In the genomic region with DNA sequence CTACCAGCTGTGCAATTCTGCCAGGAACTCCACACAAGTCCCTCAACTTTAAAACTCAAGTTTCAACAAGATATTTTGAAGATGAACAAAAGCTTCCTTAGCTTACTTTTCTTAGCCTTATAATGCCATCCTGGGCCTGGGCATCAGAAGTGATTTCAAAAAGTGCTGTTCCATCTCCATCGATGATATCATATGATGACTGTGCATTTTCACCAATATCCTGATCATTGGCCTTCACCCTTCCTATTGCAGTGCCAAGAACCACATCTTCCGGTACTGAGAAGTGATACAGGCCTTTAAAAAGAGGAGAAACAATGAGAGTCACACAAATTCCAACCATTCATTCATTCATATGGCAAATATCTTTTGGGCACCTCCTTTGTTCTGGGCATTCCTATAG, we compare ENCODE assay signal across 26 cellular contexts.
DNase-seq lines count a peak whose midpoint lies in the region; ATAC-seq, FAIRE-seq and TF ChIP-seq lines count a peak whose summit lies in the region.
"Had no signal": no experiment of that assay in that cellular context is flagged by ENCODE, and none has a peak within 500 bp of the region (broad histone marks: within the 10 kb centered on the region; RNA-seq: fewer than 3 reads in every experiment).

No MANE protein-coding gene starts in this region.

- FAIRE-seq in HepG2 (lab: Jason Lieb, UNC) (no peak), astrocyte (lab: Jason Lieb, UNC) (no peak), H1 (lab: Jason Lieb, UNC) (no peak), urothelium cell line (lab: Jason Lieb, UNC) (no peak)
- FAIRE-seq: A204.1, D721Med, GM12891, GM18507, H54 had no signal

- H3K4me3 ChIP-seq in HepG2 (replicated peaks in 1 of 3; ENCODE audit: insufficient read depth in 1 of 3, low read depth in 2 of 3, low read length in 3 of 3) (no peak overlapping the region), right lobe of liver (no peak overlapping the region), astrocyte (ENCODE audit: insufficient read depth, low read depth, low read length) (no peak overlapping the region), H1 (ENCODE audit: extremely low read depth in 1 of 4, insufficient read depth in 2 of 4, low read depth in 3 of 4, low read length in 4 of 4) (no peak overlapping the region), endodermal cell (ENCODE audit: low read length) (no peak overlapping the region), upper lobe of right lung (no peak overlapping the region)
- H3K4me3 ChIP-seq: BLaER1 treated with 17β-estradiol and CSF1 and Interleukin-3, amounts not matched to agents 10 nM and 100 nM; GM23338; HAP-1 had no signal

- H2BK12ac ChIP-seq in H1 (ENCODE audit: low read depth, low read length), result no peak overlapping the region

- H3K36me3 Mint-ChIP-seq in astrocyte (ENCODE audit: low read depth, unreplicated experiment) (no peaks in the 10 kb centered on the region), endodermal cell (ENCODE audit: low read depth) (peaks cover 3% of the 10 kb centered on the region)
- H3K36me3 Mint-ChIP-seq: CD14-positive monocyte had no signal

- no peak overlapping the region for H2BK15ac ChIP-seq in H1 (ENCODE audit: low read length)

- no peak overlapping the region for H3K23ac ChIP-seq in H1 (ENCODE audit: insufficient read length)

- H3K79me2 ChIP-seq in HepG2 (ENCODE audit: insufficient read depth, low read length) (no peaks in the 10 kb centered on the region), astrocyte (ENCODE audit: insufficient read depth, low read length) (no peaks in the 10 kb centered on the region), H1 (ENCODE audit: control insufficient read depth in 1 of 2, insufficient read depth in 2 of 2, low read length in 2 of 2) (no peaks in the 10 kb centered on the region)

- H3K9me3 ChIP-seq in HepG2 (ENCODE audit: low read length) (peaks cover 20% of the 10 kb centered on the region), right lobe of liver (no peaks in the 10 kb centered on the region), astrocyte (ENCODE audit: insufficient read depth, low read depth, low read length) (no peaks in the 10 kb centered on the region), H1 (ENCODE audit: insufficient read depth in 2 of 2, low read depth in 1 of 2, low read length in 1 of 2) (no peaks in the 10 kb centered on the region), endodermal cell (ENCODE audit: control insufficient read depth, low read length) (no peaks in the 10 kb centered on the region), upper lobe of right lung (no peaks in the 10 kb centered on the region)
- H3K9me3 ChIP-seq: BE2C; BLaER1 treated with 17β-estradiol and CSF1 and Interleukin-3, amounts not matched to agents 10 nM and 100 nM; HAP-1 had no signal

- H3K27ac ChIP-seq in HepG2 (ENCODE audit: extremely low read length, insufficient read depth, low read length) (no peak overlapping the region), right lobe of liver (no peak overlapping the region), astrocyte (ENCODE audit: low read depth, low read length) (no peak overlapping the region), H1 (ENCODE audit: low read depth, low read length) (no peak overlapping the region), endodermal cell (ENCODE audit: low read depth, low read length) (no peak overlapping the region), upper lobe of right lung (no peak overlapping the region)
- H3K27ac ChIP-seq: 22Rv1; BLaER1 treated with 17β-estradiol and CSF1 and Interleukin-3, amounts not matched to agents 10 nM and 100 nM had no signal

- H3K27ac Mint-ChIP-seq in astrocyte (ENCODE audit: unreplicated experiment) (no peak overlapping the region), endodermal cell (no peak overlapping the region)
- H3K27ac Mint-ChIP-seq: CD14-positive monocyte; CD4-positive, alpha-beta T cell; CD8-positive, alpha-beta memory T cell; HFFc6 had no signal

- CTCF ChIA-PET in HepG2 (lab: Yijun Ruan, JAX; ENCODE audit: low intra/inter-chr PET ratio, low total read pairs), result no interaction called here
- CTCF ChIA-PET in H1 (lab: Charles Lee; ENCODE audit: partially characterized antibody), result no interaction called here

- TF ChIP-seq RAD21 in HepG2 (CRISPR knock-in tag; IDR thresholded peaks at IDR 0.05) (no peak), H1 (IDR thresholded peaks at IDR 0.05 in 1 of 2, conservative IDR thresholded peaks at IDR 0.05 in 1 of 2; ENCODE audit: low read depth in 2 of 2, low read length in 2 of 2) (no peak)

- WGBS in HepG2 (ENCODE audit: low lambda C conversion rate), result 0% methylated on average over 2 of the region's 2 CpGs
- WGBS in right lobe of liver (ENCODE audit: insufficient coverage, low coverage, low lambda C conversion rate, missing lambda C conversion rate), result 61% methylated on average over 2 of the region's 2 CpGs
- 89% methylated on average over 2 of the region's 2 CpGs; no CpG with 5 or more reads in 1 of the 2 experiments for WGBS in H1 (ENCODE audit: extremely low coverage in 1 of 2, insufficient coverage in 1 of 2, insufficient read length in 1 of 2, insufficient replicate concordance in 2 of 2, low coverage in 1 of 2, low lambda C conversion rate in 2 of 2, missing lambda C conversion rate in 1 of 2), 2 experiments
- WGBS in endodermal cell (ENCODE audit: insufficient coverage in 1 of 2, insufficient read length in 1 of 2), 2 experiments, result 97 to 100% methylated on average over 2 of the region's 2 CpGs

- no peaks in the 10 kb centered on the region for H3K27me3 ChIP-seq in HepG2 (ENCODE audit: control insufficient read depth in 1 of 2, insufficient read depth in 2 of 2, low read length in 2 of 2)
- no peaks in the 10 kb centered on the region for H3K27me3 ChIP-seq in right lobe of liver
- no peaks in the 10 kb centered on the region for H3K27me3 ChIP-seq in astrocyte (ENCODE audit: insufficient read depth, low read length)
- no peaks in the 10 kb centered on the region for H3K27me3 ChIP-seq in H1 (replicated peaks in 1 of 4; ENCODE audit: control insufficient read depth in 3 of 4, extremely low read depth in 1 of 4, insufficient read depth in 3 of 4, low read length in 3 of 4)
- H3K27me3 ChIP-seq in endodermal cell (ENCODE audit: control insufficient read depth, insufficient read depth, low read length, poor library complexity, severe bottlenecking), result no peaks in the 10 kb centered on the region
- no peaks in the 10 kb centered on the region for H3K27me3 ChIP-seq in upper lobe of right lung
- H3K27me3 ChIP-seq: BE2C; BLaER1 treated with 17β-estradiol and CSF1 and Interleukin-3, amounts not matched to agents 10 nM and 100 nM had no signal

- no TSS peak for BruUV-seq in HepG2 (replicated peaks; lab: Mats Ljungman, UMichigan)

- no peak overlapping the region for H3K4me3 Mint-ChIP-seq in astrocyte (ENCODE audit: unreplicated experiment)
- H3K4me3 Mint-ChIP-seq in endodermal cell, result no peak overlapping the region
- H3K4me3 Mint-ChIP-seq: CD14-positive monocyte; CD4-positive, alpha-beta T cell; CD8-positive, alpha-beta memory T cell; GM23338; HFFc6 had no signal

- TF ChIP-seq EP300 in HepG2 (IDR thresholded peaks at IDR 0.05; ENCODE audit: low read depth in 2 of 2, low read length in 2 of 2) (no peak), HepG2 (CRISPR knock-in tag; IDR thresholded peaks at IDR 0.05; ENCODE audit: borderline replicate concordance) (no peak), H1 (IDR thresholded peaks at IDR 0.05; ENCODE audit: borderline replicate concordance in 1 of 2, low read depth in 2 of 2, low read length in 2 of 2) (no peak)

- H3K18ac ChIP-seq in H1 (ENCODE audit: extremely low read depth, low read length), result no peak overlapping the region

- TF ChIP-seq CTCF in HepG2 (CRISPR knock-in tag; IDR thresholded peaks at IDR 0.05) (no peak), right lobe of liver (IDR thresholded peaks at IDR 0.05) (no peak), astrocyte (IDR thresholded peaks at IDR 0.05; ENCODE audit: insufficient read depth, low read depth, low read length) (no peak), H1 (IDR thresholded peaks at IDR 0.05; ENCODE audit: control extremely low read depth in 1 of 3, insufficient read depth in 1 of 3, low read depth in 1 of 3, low read length in 3 of 3) (no peak), endodermal cell (conservative IDR thresholded peaks at IDR 0.05) (no peak), upper lobe of right lung (IDR thresholded peaks at IDR 0.05) (no peak)

- H3K27me3 Mint-ChIP-seq in astrocyte (ENCODE audit: low read depth, unreplicated experiment) (no peaks in the 10 kb centered on the region), endodermal cell (ENCODE audit: insufficient read depth) (no peaks in the 10 kb centered on the region)
- H3K27me3 Mint-ChIP-seq: CD4-positive, alpha-beta T cell; CD8-positive, alpha-beta memory T cell had no signal

- H3K9ac ChIP-seq in HepG2 (ENCODE audit: insufficient read depth, low read depth, low read length) (no peak overlapping the region), astrocyte (ENCODE audit: low read length) (no peak overlapping the region), H1 (replicated peaks in 1 of 4; ENCODE audit: extremely low read depth in 1 of 4, low read depth in 3 of 4, low read length in 3 of 4) (peak overlapping the region in 1 of 4 experiments; percentile 8; a peak in 1 of 7 replicates), endodermal cell (ENCODE audit: extremely low read depth, low read length, poor library complexity, severe bottlenecking) (no peak overlapping the region)
- H3K9ac ChIP-seq: BLaER1 treated with 17β-estradiol and CSF1 and Interleukin-3, amounts not matched to agents 10 nM and 100 nM had no signal

- in situ Hi-C loops in HepG2 (cut with HindIII; ENCODE audit: extremely low pct_ligation_motif_present, low pct_unique_long_range_greater_than_20kb), result no loop called here

- no peak overlapping the region for H3K56ac ChIP-seq in H1 (replicated peaks; ENCODE audit: insufficient read length, low read depth, low read length)

- H3K4me1 ChIP-seq in HepG2 (ENCODE audit: insufficient read depth, low read length), result no peaks in the 10 kb centered on the region
- no peaks in the 10 kb centered on the region for H3K4me1 ChIP-seq in right lobe of liver
- H3K4me1 ChIP-seq in astrocyte (ENCODE audit: insufficient read depth, low read length), result peaks cover 12% of the 10 kb centered on the region
- peaks cover 0 to 3% (median 0%) of the 10 kb centered on the region in 4 experiments; a peak in 1 of 7 replicates for H3K4me1 ChIP-seq in H1 (replicated peaks in 1 of 4; ENCODE audit: control insufficient read depth in 3 of 4, insufficient read depth in 4 of 4, low read length in 3 of 4)
- no peaks in the 10 kb centered on the region for H3K4me1 ChIP-seq in endodermal cell (ENCODE audit: control insufficient read depth, insufficient read depth, low read length)
- no peaks in the 10 kb centered on the region for H3K4me1 ChIP-seq in upper lobe of right lung
- H3K4me1 ChIP-seq: BE2C; BLaER1 treated with 17β-estradiol and CSF1 and Interleukin-3, amounts not matched to agents 10 nM and 100 nM; HAP-1 had no signal

- intact Hi-C loops in HepG2 (cut with micrococcal nuclease; ENCODE audit: unreplicated experiment), result no loop called here
- intact Hi-C loops in right lobe of liver (cut with DNase I), result no loop called here
- intact Hi-C loops in upper lobe of right lung (cut with DNase I), result no loop called here

- H2BK5ac ChIP-seq in H1 (ENCODE audit: low read depth, low read length), result no peak overlapping the region

- H4K8ac ChIP-seq in H1 (ENCODE audit: extremely low read depth, insufficient read depth, low read length), result no peak overlapping the region

- no peaks in the 10 kb centered on the region for H4K20me1 ChIP-seq in HepG2 (ENCODE audit: insufficient read depth, low read length)
- no peaks in the 10 kb centered on the region for H4K20me1 ChIP-seq in astrocyte (ENCODE audit: insufficient read depth, low read length)
- no peaks in the 10 kb centered on the region for H4K20me1 ChIP-seq in H1 (replicated peaks in 1 of 2; ENCODE audit: control insufficient read depth in 1 of 2, insufficient read depth in 2 of 2, low read length in 2 of 2)
- H4K20me1 ChIP-seq: BLaER1 treated with 17β-estradiol and CSF1 and Interleukin-3, amounts not matched to agents 10 nM and 100 nM had no signal

- POLR2A ChIA-PET in HepG2 (lab: Yijun Ruan, JAX) (no interaction called here), H1 (lab: Charles Lee; ENCODE audit: partially characterized antibody) (no interaction called here)

- DNase-seq in HepG2 (ENCODE audit: low spot score), result no peak
- no peak for DNase-seq in right lobe of liver
- peak; percentile 37 for DNase-seq in astrocyte (ENCODE audit: low read depth)
- no peak for DNase-seq in H1 (ENCODE audit: low read depth in 1 of 2, low spot score in 2 of 2)
- DNase-seq in urothelium cell line (ENCODE audit: low spot score), result peak; percentile 29
- DNase-seq in activated T-cell treated with anti-CD3 and anti-CD28 coated beads, Interleukin-2, amount 50 U/mL, for 1 hour, result no peak
- no peak for DNase-seq in endodermal cell
- no peak for DNase-seq in upper lobe of right lung
- DNase-seq: AML-193; BE2C; CD4-positive, alpha-beta T cell; CD8-positive, alpha-beta memory T cell; DMS53; DMS79 treated with DMSO at 0.1 percent for 48 hours; GF-D8; HFFc6 had no signal

- H4K5ac ChIP-seq in H1 (ENCODE audit: insufficient read length, low read depth, low read length), result no peak overlapping the region

- H2BK20ac ChIP-seq in H1 (ENCODE audit: low read length), result no peak overlapping the region

- no peak overlapping the region for H4K91ac ChIP-seq in H1 (replicated peaks; ENCODE audit: insufficient read length, low read length)

- H2BK120ac ChIP-seq in H1 (replicated peaks; ENCODE audit: low read depth, low read length), result no peak overlapping the region

- H3K9me3 Mint-ChIP-seq in astrocyte (ENCODE audit: unreplicated experiment) (no peaks in the 10 kb centered on the region), endodermal cell (no peaks in the 10 kb centered on the region)
- H3K9me3 Mint-ChIP-seq: GM23338 had no signal

- H3K36me3 ChIP-seq in HepG2 (replicated peaks in 1 of 2; ENCODE audit: control insufficient read depth in 1 of 2, insufficient read depth in 2 of 2, low read length in 2 of 2) (no peaks in the 10 kb centered on the region), right lobe of liver (no peaks in the 10 kb centered on the region), astrocyte (ENCODE audit: insufficient read depth, low read length) (no peaks in the 10 kb centered on the region), H1 (ENCODE audit: control insufficient read depth in 2 of 4, insufficient read depth in 4 of 4, low read length in 3 of 4) (no peaks in the 10 kb centered on the region), endodermal cell (ENCODE audit: control insufficient read depth, insufficient read depth, low read length) (no peaks in the 10 kb centered on the region), upper lobe of right lung (no peaks in the 10 kb centered on the region)
- H3K36me3 ChIP-seq: BE2C; BLaER1 treated with 17β-estradiol and CSF1 and Interleukin-3, amounts not matched to agents 10 nM and 100 nM; HAP-1 had no signal

- H3K23me2 ChIP-seq in H1 (ENCODE audit: low read depth, low read length), result no peaks in the 10 kb centered on the region

- TF ChIP-seq POLR2A in HepG2 (IDR thresholded peaks at IDR 0.05; ENCODE audit: insufficient read depth in 1 of 2, low read depth in 2 of 2, low read length in 2 of 2) (no peak), right lobe of liver (IDR thresholded peaks at IDR 0.05) (no peak), H1 (IDR thresholded peaks at IDR 0.05; ENCODE audit: control extremely low read depth in 1 of 2, low read depth in 2 of 2, low read length in 2 of 2) (no peak)

- H3K4ac ChIP-seq in H1 (replicated peaks; ENCODE audit: insufficient read length, low read depth, low read length), result no peak overlapping the region

- ATAC-seq in HepG2, result no peak
- ATAC-seq in right lobe of liver, result no peak
- ATAC-seq in upper lobe of right lung, result no peak
- ATAC-seq: GM23338 had no signal

- peaks cover 12% of the 10 kb centered on the region for H3K4me1 Mint-ChIP-seq in astrocyte (ENCODE audit: low read depth, unreplicated experiment)
- H3K4me1 Mint-ChIP-seq in endodermal cell, result no peaks in the 10 kb centered on the region
- H3K4me1 Mint-ChIP-seq: CD14-positive monocyte; CD8-positive, alpha-beta memory T cell; GM23338 had no signal

- no peaks in the 10 kb centered on the region for H3K79me1 ChIP-seq in H1 (ENCODE audit: low read depth, low read length)

- no peak overlapping the region for H3K14ac ChIP-seq in H1 (ENCODE audit: insufficient read length)

- no peak overlapping the region for H2AK5ac ChIP-seq in H1 (ENCODE audit: low read depth, low read length)

- no peak overlapping the region for H2AFZ ChIP-seq in HepG2 (ENCODE audit: low read length)
- no peak overlapping the region for H2AFZ ChIP-seq in astrocyte (ENCODE audit: low read depth, low read length)
- no peak overlapping the region for H2AFZ ChIP-seq in H1 (ENCODE audit: low read length)
- H2AFZ ChIP-seq: GM23338 had no signal

- H3K4me2 ChIP-seq in HepG2 (ENCODE audit: low read depth, low read length) (no peak overlapping the region), astrocyte (ENCODE audit: low read length) (peak overlapping the region; percentile 35), H1 (ENCODE audit: insufficient read depth in 1 of 2, low read depth in 2 of 2, low read length in 2 of 2) (no peak overlapping the region)
- H3K4me2 ChIP-seq: BLaER1 treated with 17β-estradiol and CSF1 and Interleukin-3, amounts not matched to agents 10 nM and 100 nM; GM23338 had no signal

Comparison
In these comparisons a context has a peak if more than half of its experiments do, and no peak if none do; other contexts are left out.
1. DNase-seq: peak in astrocyte (single experiment) and urothelium cell line (single experiment); none in HepG2 (single experiment), right lobe of liver (0 of 3), H1 (0 of 2), activated T-cell treated with anti-CD3 and anti-CD28 coated beads, Interleukin-2, amount 50 U/mL, for 1 hour (single experiment), endodermal cell (single experiment) and upper lobe of right lung (single experiment).
2. Of the 41 proteins assayed by ChIP-seq in both HepG2 and H1: peak only in HepG2: none; only in H1: none; in both: MAFK; in neither: 40.